8 cellular contexts compared by ENCODE assay signal in the genomic region with DNA sequence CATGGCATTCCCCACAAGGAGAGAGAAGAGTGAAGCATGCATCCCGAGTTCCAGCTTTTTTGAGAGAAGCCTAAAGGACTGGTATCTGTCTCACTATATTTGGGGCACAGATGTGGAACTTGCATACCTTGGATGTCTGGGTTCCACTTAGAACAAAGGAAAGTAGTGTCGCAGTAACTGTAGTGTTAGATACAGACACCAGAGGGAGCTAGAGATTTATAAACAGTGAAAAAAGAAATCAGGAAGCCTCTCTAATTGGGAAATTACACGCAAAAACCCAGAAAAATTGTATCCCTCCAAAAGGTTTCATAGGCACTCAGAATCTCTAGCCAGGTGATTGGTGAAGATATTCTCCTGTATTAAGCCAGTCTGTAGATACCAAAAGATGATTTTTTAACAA. TPM values are rescaled to one million over a fixed set of nuclear protein-coding genes. Genes with fewer than 3 reads are reported as not detected.
DNase-seq lines count a peak whose midpoint lies in the region; ATAC-seq and TF ChIP-seq lines count a peak whose summit lies in the region.

No MANE protein-coding gene starts in this region.

- H3K36me3 Mint-ChIP-seq in endodermal cell (ENCODE audit: low read depth) = no peaks in the 10 kb centered on the region
- no peaks in the 10 kb centered on the region for H3K36me3 Mint-ChIP-seq in stimulated activated memory B cell treated with anti-CD40 and anti-IgM and Interleukin-4, amounts not matched to agents 10 μg/mL and 1 μg/mL and 100 μg/mL, for 72 hours

- intact Hi-C loops in Right ventricle myocardium inferior (cut with DNase I) = no loop called here
- intact Hi-C loops in psoas muscle (cut with DNase I) = no loop called here
- intact Hi-C loops in aorta (cut with DNase I) = no loop called here

- no peak overlapping the region for H3K27ac Mint-ChIP-seq in endodermal cell
- H3K27ac Mint-ChIP-seq in stimulated activated memory B cell treated with anti-CD40 and anti-IgM and Interleukin-4, amounts not matched to agents 10 μg/mL and 1 μg/mL and 100 μg/mL, for 72 hours = no peak overlapping the region

- H3K4me3 ChIP-seq in cardiac muscle cell = no peak overlapping the region
- no peak overlapping the region for H3K4me3 ChIP-seq in endodermal cell (ENCODE audit: low read length)
- no peak overlapping the region for H3K4me3 ChIP-seq in psoas muscle
- no peak overlapping the region for H3K4me3 ChIP-seq in aorta (ENCODE audit: low read length in 2 of 2)

- H3K27ac ChIP-seq in cardiac muscle cell = no peak overlapping the region
- H3K27ac ChIP-seq in endodermal cell (ENCODE audit: low read depth, low read length) = no peak overlapping the region
- H3K27ac ChIP-seq in psoas muscle = no peak overlapping the region
- H3K27ac ChIP-seq in aorta (ENCODE audit: low read depth in 1 of 2, low read length in 2 of 2) = no peak overlapping the region

- H3K9me3 Mint-ChIP-seq in endodermal cell = no peaks in the 10 kb centered on the region
- H3K9me3 Mint-ChIP-seq in stimulated activated memory B cell treated with anti-CD40 and anti-IgM and Interleukin-4, amounts not matched to agents 10 μg/mL and 1 μg/mL and 100 μg/mL, for 72 hours = no peaks in the 10 kb centered on the region

- H3K4me1 Mint-ChIP-seq in endodermal cell = peaks cover 34% of the 10 kb centered on the region
- H3K4me1 Mint-ChIP-seq in stimulated activated memory B cell treated with anti-CD40 and anti-IgM and Interleukin-4, amounts not matched to agents 10 μg/mL and 1 μg/mL and 100 μg/mL, for 72 hours = no peaks in the 10 kb centered on the region

- H3K4me3 Mint-ChIP-seq in endodermal cell = no peak overlapping the region
- H3K4me3 Mint-ChIP-seq in stimulated activated memory B cell treated with anti-CD40 and anti-IgM and Interleukin-4, amounts not matched to agents 10 μg/mL and 1 μg/mL and 100 μg/mL, for 72 hours = no peak overlapping the region

- H3K27me3 ChIP-seq in cardiac muscle cell (no peaks in the 10 kb centered on the region), endodermal cell (ENCODE audit: control insufficient read depth, insufficient read depth, low read length, poor library complexity, severe bottlenecking) (peaks cover 8% of the 10 kb centered on the region), psoas muscle (ENCODE audit: insufficient read depth in 3 of 3, low read length in 2 of 3) (peaks cover 0 to 5% (median 0%) of the 10 kb centered on the region in 3 donors), aorta (ENCODE audit: control insufficient read depth in 1 of 2, insufficient read depth in 2 of 2, low read length in 1 of 2) (no peaks in the 10 kb centered on the region)

- TF ChIP-seq CTCF in cardiac muscle cell (IDR thresholded peaks at IDR 0.05; ENCODE audit: low read depth, low read length) (peak; percentile 58), endodermal cell (conservative IDR thresholded peaks at IDR 0.05) (peak; percentile 93), psoas muscle (IDR thresholded peaks at IDR 0.05) (peak; percentile 53)

- no peaks in the 10 kb centered on the region for H3K9me3 ChIP-seq in cardiac muscle cell (ENCODE audit: low read depth)
- H3K9me3 ChIP-seq in endodermal cell (ENCODE audit: control insufficient read depth, low read length) = no peaks in the 10 kb centered on the region
- no peaks in the 10 kb centered on the region for H3K9me3 ChIP-seq in psoas muscle
- no peaks in the 10 kb centered on the region for H3K9me3 ChIP-seq in aorta (ENCODE audit: control insufficient read depth, low read length)

- ATAC-seq in Right ventricle myocardium inferior (no peak), psoas muscle (no peak), aorta (ENCODE audit: low FRiP score) (no peak)
- ATAC-seq in stimulated activated memory B cell treated with anti-CD40 and anti-IgM and Interleukin-4, amounts not matched to agents 10 μg/mL and 1 μg/mL and 100 μg/mL, for 72 hours = no peak

- H3K36me3 ChIP-seq in cardiac muscle cell = no peaks in the 10 kb centered on the region
- no peaks in the 10 kb centered on the region for H3K36me3 ChIP-seq in endodermal cell (ENCODE audit: control insufficient read depth, insufficient read depth, low read length)
- H3K36me3 ChIP-seq in psoas muscle (ENCODE audit: insufficient read depth in 1 of 2, low read depth in 1 of 2) = no peaks in the 10 kb centered on the region
- no peaks in the 10 kb centered on the region for H3K36me3 ChIP-seq in aorta (ENCODE audit: control insufficient read depth in 1 of 2, insufficient read depth in 2 of 2, low read length in 1 of 2)

- H3K27me3 Mint-ChIP-seq in endodermal cell (ENCODE audit: insufficient read depth) = peaks cover 16% of the 10 kb centered on the region
- no peaks in the 10 kb centered on the region for H3K27me3 Mint-ChIP-seq in stimulated activated memory B cell treated with anti-CD40 and anti-IgM and Interleukin-4, amounts not matched to agents 10 μg/mL and 1 μg/mL and 100 μg/mL, for 72 hours

- WGBS in endodermal cell (ENCODE audit: insufficient coverage in 1 of 2, insufficient read length in 1 of 2), 2 experiments = 3% methylated on average over 3 of the region's 3 CpGs; no CpG with 5 or more reads in 1 of the 2 experiments
- WGBS in psoas muscle, 3 donors = 2 to 8% (median 2%) methylated on average over 3 of the region's 3 CpGs
- 0 to 4% methylated on average over 3 of the region's 3 CpGs for WGBS in aorta, 2 donors

- DNase-seq in cardiac muscle cell (ENCODE audit: low read depth in 1 of 2, low spot score in 1 of 2) (peak; percentile 36 to 56), Right ventricle myocardium inferior (ENCODE audit: missing footprints) (no peak), NCI-H1930 (lab: John Stamatoyannopoulos, UW) (peak; percentile 2 to 16), endodermal cell (no peak), psoas muscle (no peak), aorta (no peak)
- no peak for DNase-seq in activated CD4-positive, alpha-beta T cell treated with anti-CD3 and anti-CD28 coated beads for 48 hours

- H3K4me1 ChIP-seq in cardiac muscle cell (ENCODE audit: low read depth) (no peaks in the 10 kb centered on the region), endodermal cell (ENCODE audit: control insufficient read depth, insufficient read depth, low read length) (no peaks in the 10 kb centered on the region), psoas muscle (no peaks in the 10 kb centered on the region), aorta (ENCODE audit: control insufficient read depth in 1 of 2, insufficient read depth in 2 of 2, low read length in 2 of 2) (no peaks in the 10 kb centered on the region)

- H3K9ac ChIP-seq in endodermal cell (ENCODE audit: extremely low read depth, low read length, poor library complexity, severe bottlenecking) = no peak overlapping the region

RNA-seq across cellular contexts. Expression of a gene that starts 34.4 kb away (rescaled TPM):
- not detected in 2 replicates for total RNA-seq in cardiac muscle cell
- not detected in 2 replicates for polyA plus RNA-seq in cardiac muscle cell
- 0.16 TPM for total RNA-seq in Right ventricle myocardium inferior
- not detected for total RNA-seq in endodermal cell
- not detected for polyA plus RNA-seq in endodermal cell (2013, experiment 1 of 2)
- polyA plus RNA-seq in endodermal cell (2013, experiment 2 of 2) = not detected
- total RNA-seq in psoas muscle = under 1 TPM in 1 of 4 donors, not detected in 3; 0.07 TPM
- under 1 TPM in 1 of 3 donors, not detected in 2; 0.09 TPM for polyA plus RNA-seq in psoas muscle
- total RNA-seq in aorta = under 1 TPM in 1 of 2 donors, not detected in 1; 0.66 TPM
- not detected for polyA plus RNA-seq in aorta

Comparison
In these comparisons a context has a peak if more than half of its experiments do, and no peak if none do; other contexts are left out.
1. DNase-seq: peak in cardiac muscle cell (2 of 2) and NCI-H1930 (2 of 2); none in Right ventricle myocardium inferior (single experiment), endodermal cell (single experiment), psoas muscle (0 of 2), aorta (0 of 2) and activated CD4-positive, alpha-beta T cell treated with anti-CD3 and anti-CD28 coated beads for 48 hours (single experiment).
2. Peak in every context shown above with its lines, with median percentiles within 50 percentile points of each other: CTCF ChIP-seq.